8 cellular contexts compared by ENCODE assay signal in the genomic region with DNA sequence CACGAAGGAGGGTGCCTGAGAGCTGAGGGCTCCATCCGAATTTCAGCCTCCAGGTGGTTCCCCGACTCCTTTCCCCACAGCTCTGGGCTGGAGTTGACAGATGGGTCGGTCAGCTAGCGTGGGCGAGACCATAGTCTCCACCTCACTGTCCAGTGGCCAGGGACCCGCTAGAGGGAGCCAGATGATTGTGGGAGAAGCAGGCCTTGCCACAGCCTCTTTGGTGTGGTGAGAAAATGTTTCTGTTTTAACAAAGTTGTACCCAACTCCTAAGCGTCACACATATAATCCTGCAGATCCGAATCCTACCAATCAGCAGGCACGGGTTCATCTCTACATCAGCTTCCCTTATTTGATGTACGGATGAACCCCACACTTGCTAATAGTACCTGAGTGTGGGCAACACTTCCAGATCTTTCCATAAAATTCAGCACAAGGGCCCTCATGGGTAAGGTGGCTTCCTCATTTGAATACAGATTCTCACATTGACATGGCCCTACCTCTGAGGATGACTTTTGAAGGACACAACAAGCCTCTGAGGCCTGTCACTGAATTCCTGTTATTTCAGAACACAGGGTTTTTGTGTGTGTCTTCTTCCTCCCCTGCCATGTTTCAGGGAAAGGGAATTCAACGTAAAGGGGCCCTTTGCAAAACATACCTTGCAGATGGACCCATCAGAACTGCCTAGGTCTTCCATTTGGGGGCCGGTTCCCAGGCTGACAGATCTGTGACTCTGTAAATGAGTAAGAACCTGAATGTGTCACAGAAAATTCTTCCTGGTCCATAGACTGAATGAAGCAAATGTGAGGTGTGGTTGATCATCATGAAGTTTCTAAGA.
DNase-seq lines count a peak whose midpoint lies in the region; ATAC-seq, FAIRE-seq and TF ChIP-seq lines count a peak whose summit lies in the region.

No MANE protein-coding gene starts in this region.

- TF ChIP-seq EP300 in HepG2 (IDR thresholded peaks at IDR 0.05; ENCODE audit: low read depth in 2 of 2, low read length in 2 of 2): no peak
- TF ChIP-seq EP300 in HepG2 (CRISPR knock-in tag; IDR thresholded peaks at IDR 0.05; ENCODE audit: borderline replicate concordance): no peak

- CTCF ChIA-PET in HepG2 (lab: Yijun Ruan, JAX; ENCODE audit: low intra/inter-chr PET ratio, low total read pairs): interaction anchor here (0.6 to 4.3 kb wide), 6 partner anchors 41 to 1247 kb away, joined by 3 to 58 read pairs (median 4); no protein-coding TSS in a partner anchor

- no peaks in the 10 kb centered on the region for H3K36me3 Mint-ChIP-seq in chondrocyte (ENCODE audit: low read depth)

- no peaks in the 10 kb centered on the region for H3K36me3 ChIP-seq in HepG2 (replicated peaks in 1 of 2; ENCODE audit: control insufficient read depth in 1 of 2, insufficient read depth in 2 of 2, low read length in 2 of 2)

- no peaks in the 10 kb centered on the region for H3K9me3 Mint-ChIP-seq in chondrocyte (ENCODE audit: low read depth)

- intact Hi-C loops in HepG2 (cut with micrococcal nuclease; ENCODE audit: unreplicated experiment): loop anchor here (1.0 to 5.0 kb wide), 6 partner anchors 103 to 598 kb away; a partner anchor contains a TSS

- POLR2A ChIA-PET in HepG2 (lab: Yijun Ruan, JAX): no interaction called here

- no TSS peak for BruUV-seq in HepG2 (replicated peaks; lab: Mats Ljungman, UMichigan)

- no peaks in the 10 kb centered on the region for H3K79me2 ChIP-seq in HepG2 (ENCODE audit: insufficient read depth, low read length)

- in situ Hi-C loops in HepG2 (cut with HindIII; ENCODE audit: extremely low pct_ligation_motif_present, low pct_unique_long_range_greater_than_20kb): loop anchor here (5.0 kb wide), 1 partner anchor 103 kb away; a partner anchor contains a TSS

- H2AFZ ChIP-seq in HepG2 (ENCODE audit: low read length): no peak overlapping the region

- H3K4me1 ChIP-seq in HepG2 (ENCODE audit: insufficient read depth, low read length): peaks cover 53% of the 10 kb centered on the region

- H3K4me3 Mint-ChIP-seq in chondrocyte (ENCODE audit: unreplicated experiment): no peak overlapping the region

- H3K27ac ChIP-seq in HepG2 (ENCODE audit: extremely low read length, insufficient read depth, low read length): no peak overlapping the region

- peak; percentile 54 for DNase-seq in AG10803 (ENCODE audit: low read depth)
- peak; percentile 66 for DNase-seq in NCI-H2227 treated with DMSO at 0.1 percent for 48 hours (lab: John Stamatoyannopoulos, UW)
- DNase-seq in activated CD4-positive, alpha-beta T cell treated with anti-CD3 and anti-CD28 coated beads for 24 hours (ENCODE audit: low read depth in 2 of 2): peak; percentile 66 to 68
- no peak for DNase-seq in chondrocyte (ENCODE audit: low spot score)
- peak; percentile 90 for DNase-seq in HepG2 (ENCODE audit: low spot score)
- DNase-seq in stimulated activated CD4-positive, alpha-beta T cell treated with anti-CD3 and anti-CD28 coated beads, TNF-alpha, amount 100 ng/mL, for 1 hour (ENCODE audit: low read depth in 3 of 3, low spot score in 1 of 3): peak; percentile 44 to 63 (median 60)

- no peak overlapping the region for H3K4me3 ChIP-seq in AG10803 (ENCODE audit: low read length)
- H3K4me3 ChIP-seq in HepG2 (replicated peaks in 1 of 3; ENCODE audit: insufficient read depth in 1 of 3, low read depth in 2 of 3, low read length in 3 of 3): no peak overlapping the region

- TF ChIP-seq RAD21 in HepG2 (CRISPR knock-in tag; IDR thresholded peaks at IDR 0.05): peak; percentile 99

- ATAC-seq in GM18868 (IDR thresholded peaks at IDR 0.05; ENCODE audit: unreplicated experiment) (peak; percentile 56), HG03066 (IDR thresholded peaks at IDR 0.05; ENCODE audit: low read depth, unreplicated experiment) (peak; percentile 66), HepG2 (peak; percentile 93)

- WGBS in HepG2 (ENCODE audit: low lambda C conversion rate): 7% methylated on average over 13 of the region's 13 CpGs

- H3K27ac Mint-ChIP-seq in chondrocyte (ENCODE audit: unreplicated experiment): no peak overlapping the region

- no peaks in the 10 kb centered on the region for H3K4me1 Mint-ChIP-seq in chondrocyte (ENCODE audit: low read depth)

- no peak overlapping the region for H3K4me2 ChIP-seq in HepG2 (ENCODE audit: low read depth, low read length)

- no peak overlapping the region for H3K9ac ChIP-seq in HepG2 (ENCODE audit: insufficient read depth, low read depth, low read length)

- H3K9me3 ChIP-seq in HepG2 (ENCODE audit: low read length): no peaks in the 10 kb centered on the region

- FAIRE-seq in HepG2 (lab: Jason Lieb, UNC): peak; percentile 93

- no peak for TF ChIP-seq POLR2A in HepG2 (IDR thresholded peaks at IDR 0.05; ENCODE audit: insufficient read depth in 1 of 2, low read depth in 2 of 2, low read length in 2 of 2)

- no peaks in the 10 kb centered on the region; a peak in 2 of 5 replicates for H3K27me3 ChIP-seq in HepG2 (ENCODE audit: control insufficient read depth in 1 of 2, insufficient read depth in 2 of 2, low read length in 2 of 2)

- H4K20me1 ChIP-seq in HepG2 (ENCODE audit: insufficient read depth, low read length): no peaks in the 10 kb centered on the region

- peak; percentile 70 for TF ChIP-seq CTCF in AG10803 (conservative IDR thresholded peaks at IDR 0.05; ENCODE audit: low read length)
- TF ChIP-seq CTCF in chondrocyte (IDR thresholded peaks at IDR 0.05): peak; percentile 91
- TF ChIP-seq CTCF in HepG2 (CRISPR knock-in tag; IDR thresholded peaks at IDR 0.05): peak; percentile 99

- peaks cover 6% of the 10 kb centered on the region for H3K27me3 Mint-ChIP-seq in chondrocyte (ENCODE audit: low read depth)

TF ChIP-seq in HepG2, 621 proteins besides CTCF, POLR2A, EP300 and RAD21 (continues in another document):
- TF ChIP-seq, protein P1, sequence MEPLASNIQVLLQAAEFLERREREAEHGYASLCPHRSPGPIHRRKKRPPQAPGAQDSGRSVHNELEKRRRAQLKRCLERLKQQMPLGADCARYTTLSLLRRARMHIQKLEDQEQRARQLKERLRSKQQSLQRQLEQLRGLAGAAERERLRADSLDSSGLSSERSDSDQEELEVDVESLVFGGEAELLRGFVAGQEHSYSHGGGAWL (CRISPR knock-in tag; IDR thresholded peaks at IDR 0.05): no peak
- TF ChIP-seq IKZF4 (CRISPR knock-in tag; IDR thresholded peaks at IDR 0.05; ENCODE audit: borderline replicate concordance, low read depth, not compliant biosample characterization) (no peak), ZFP36L2 (CRISPR knock-in tag; IDR thresholded peaks at IDR 0.05) (no peak), ARHGAP35 (CRISPR knock-in tag; IDR thresholded peaks at IDR 0.05; ENCODE audit: borderline replicate concordance) (no peak), JARID2 (CRISPR knock-in tag; IDR thresholded peaks at IDR 0.05; ENCODE audit: insufficient replicate concordance) (no peak), XBP1 (CRISPR knock-in tag; IDR thresholded peaks at IDR 0.05) (no peak), ZNF251 (CRISPR knock-in tag; IDR thresholded peaks at IDR 0.05) (no peak), HMG20B (CRISPR knock-in tag; conservative IDR thresholded peaks at IDR 0.05) (no peak), ZNF331 (CRISPR knock-in tag; IDR thresholded peaks at IDR 0.05) (peak; percentile 69; the same call in 1 of the 2 replicates), ZNF550 (CRISPR knock-in tag; IDR thresholded peaks at IDR 0.05; ENCODE audit: borderline replicate concordance) (no peak), MTF1 (CRISPR knock-in tag; IDR thresholded peaks at IDR 0.05) (no peak), ZNF543 (CRISPR knock-in tag; IDR thresholded peaks at IDR 0.05) (no peak), ZNF629 (CRISPR knock-in tag; conservative IDR thresholded peaks at IDR 0.05) (peak; percentile 43; the same call in 1 of the 2 replicates), REXO4 (CRISPR knock-in tag; IDR thresholded peaks at IDR 0.05; ENCODE audit: borderline replicate concordance) (no peak), CCDC6 (CRISPR knock-in tag; IDR thresholded peaks at IDR 0.05) (0 out of 2 replicates have a peak, but pooled peaks have one; percentile 32), JUN (CRISPR knock-in tag; IDR thresholded peaks at IDR 0.05) (no peak), ZSCAN12 (CRISPR knock-in tag; IDR thresholded peaks at IDR 0.05) (no peak), FOSL2 (CRISPR knock-in tag; IDR thresholded peaks at IDR 0.05) (peak; percentile 62), ZBTB20 (CRISPR knock-in tag; IDR thresholded peaks at IDR 0.05; ENCODE audit: borderline replicate concordance, low read depth) (no peak)
- TF ChIP-seq, protein P2, sequence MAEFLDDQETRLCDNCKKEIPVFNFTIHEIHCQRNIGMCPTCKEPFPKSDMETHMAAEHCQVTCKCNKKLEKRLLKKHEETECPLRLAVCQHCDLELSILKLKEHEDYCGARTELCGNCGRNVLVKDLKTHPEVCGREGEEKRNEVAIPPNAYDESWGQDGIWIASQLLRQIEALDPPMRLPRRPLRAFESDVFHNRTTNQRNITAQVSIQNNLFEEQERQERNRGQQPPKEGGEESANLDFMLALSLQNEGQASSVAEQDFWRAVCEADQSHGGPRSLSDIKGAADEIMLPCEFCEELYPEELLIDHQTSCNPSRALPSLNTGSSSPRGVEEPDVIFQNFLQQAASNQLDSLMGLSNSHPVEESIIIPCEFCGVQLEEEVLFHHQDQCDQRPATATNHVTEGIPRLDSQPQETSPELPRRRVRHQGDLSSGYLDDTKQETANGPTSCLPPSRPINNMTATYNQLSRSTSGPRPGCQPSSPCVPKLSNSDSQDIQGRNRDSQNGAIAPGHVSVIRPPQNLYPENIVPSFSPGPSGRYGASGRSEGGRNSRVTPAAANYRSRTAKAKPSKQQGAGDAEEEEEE (CRISPR knock-in tag; IDR thresholded peaks at IDR 0.05; ENCODE audit: borderline replicate concordance): no peak
